20 cellular contexts compared by ENCODE assay signal in the genomic region with DNA sequence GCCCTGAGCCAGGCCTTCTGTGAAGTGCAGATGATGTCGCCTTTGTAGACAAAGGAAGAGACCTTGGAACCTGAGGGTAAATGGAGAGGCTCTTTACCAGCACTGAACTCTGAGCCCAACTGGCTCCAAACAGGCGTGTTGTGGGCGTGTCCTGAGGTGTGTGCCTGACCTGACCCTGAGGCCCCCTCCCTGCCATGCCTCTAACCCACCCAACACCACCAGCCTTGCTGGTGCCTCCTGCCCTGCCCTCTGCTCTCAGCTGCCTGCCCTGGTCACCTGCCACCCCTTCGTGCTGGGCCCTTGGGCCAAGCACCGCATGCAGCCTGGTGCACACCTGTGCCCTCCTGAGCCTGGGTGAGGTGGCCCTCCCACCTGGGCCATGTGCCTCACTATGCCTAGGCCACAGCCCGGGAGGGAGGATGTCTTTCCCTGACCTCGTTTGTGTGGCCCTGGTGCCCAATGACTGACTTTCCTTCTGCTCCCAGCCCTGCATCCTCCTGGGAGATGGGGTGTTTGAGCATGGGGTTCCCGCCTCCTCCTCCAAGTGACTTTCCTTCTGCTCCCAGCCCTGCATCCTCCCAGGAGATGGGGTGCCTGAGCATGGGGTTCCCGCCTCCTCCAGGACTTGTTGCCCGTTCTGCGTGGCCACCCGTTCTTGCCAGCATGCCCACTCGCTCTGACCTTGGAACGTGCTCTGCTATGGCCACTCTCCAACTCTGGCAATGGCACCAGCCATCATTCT.
"Had no signal": no experiment of that assay in that cellular context is flagged by ENCODE, and none has a peak within 500 bp of the region (broad histone marks: within the 10 kb centered on the region; RNA-seq: fewer than 3 reads in every experiment).

No MANE protein-coding gene starts in this region.

- H3K4me3 Mint-ChIP-seq: activated CD4-positive, alpha-beta memory T cell treated with anti-CD3 and anti-CD28 coated beads, Interleukin-2, amount 10 ng/mL, durations not matched to agents 7 days and 5 days; activated CD4-positive, alpha-beta T cell treated with anti-CD3 and anti-CD28 coated beads for 36 hours; activated CD8-positive, alpha-beta memory T cell treated with anti-CD3 and anti-CD28 coated beads, Interleukin-2, amount 10 ng/mL, durations not matched to agents 7 days and 5 days; naive thymus-derived CD4-positive, alpha-beta T cell; stimulated activated naive B cell treated with anti-CD40 and anti-IgM and Interleukin-4, amounts not matched to agents 10 μg/mL and 1 μg/mL and 100 μg/mL, for 72 hours; WTC11 had no signal

- H3K9me3 Mint-ChIP-seq: activated CD4-positive, alpha-beta memory T cell treated with anti-CD3 and anti-CD28 coated beads, Interleukin-2, amount 10 ng/mL, durations not matched to agents 7 days and 5 days; naive thymus-derived CD4-positive, alpha-beta T cell; stimulated activated naive B cell treated with anti-CD40 and anti-IgM and Interleukin-4, amounts not matched to agents 10 μg/mL and 1 μg/mL and 100 μg/mL, for 72 hours; WTC11 had no signal

- H3K27ac Mint-ChIP-seq: activated CD4-positive, alpha-beta memory T cell treated with anti-CD3 and anti-CD28 coated beads, Interleukin-2, amount 10 ng/mL, durations not matched to agents 7 days and 5 days; activated CD4-positive, alpha-beta T cell treated with anti-CD3 and anti-CD28 coated beads for 36 hours; activated CD8-positive, alpha-beta memory T cell treated with anti-CD3 and anti-CD28 coated beads, Interleukin-2, amount 10 ng/mL, durations not matched to agents 7 days and 5 days; stimulated activated naive B cell treated with anti-CD40 and anti-IgM and Interleukin-4, amounts not matched to agents 10 μg/mL and 1 μg/mL and 100 μg/mL, for 72 hours; WTC11 had no signal

- ATAC-seq: activated CD4-positive, alpha-beta T cell treated with anti-CD3 and anti-CD28 coated beads for 36 hours; activated CD8-positive, alpha-beta memory T cell treated with anti-CD3 and anti-CD28 coated beads, Interleukin-2, amount 10 ng/mL, durations not matched to agents 7 days and 5 days; gastrocnemius medialis; left ventricle myocardium superior; naive thymus-derived CD4-positive, alpha-beta T cell; sciatic nerve; stimulated activated naive B cell treated with anti-CD40 and anti-IgM and Interleukin-4, amounts not matched to agents 10 μg/mL and 1 μg/mL and 100 μg/mL, for 72 hours; WTC11 had no signal

- H3K4me1 ChIP-seq: gastrocnemius medialis had no signal

- H3K4me1 Mint-ChIP-seq: activated CD4-positive, alpha-beta memory T cell treated with anti-CD3 and anti-CD28 coated beads, Interleukin-2, amount 10 ng/mL, durations not matched to agents 7 days and 5 days; activated CD4-positive, alpha-beta T cell treated with anti-CD3 and anti-CD28 coated beads for 36 hours; activated CD8-positive, alpha-beta memory T cell treated with anti-CD3 and anti-CD28 coated beads, Interleukin-2, amount 10 ng/mL, durations not matched to agents 7 days and 5 days; stimulated activated naive B cell treated with anti-CD40 and anti-IgM and Interleukin-4, amounts not matched to agents 10 μg/mL and 1 μg/mL and 100 μg/mL, for 72 hours; WTC11 had no signal

- H3K27me3 Mint-ChIP-seq: activated CD4-positive, alpha-beta memory T cell treated with anti-CD3 and anti-CD28 coated beads, Interleukin-2, amount 10 ng/mL, durations not matched to agents 7 days and 5 days; activated CD4-positive, alpha-beta T cell treated with anti-CD3 and anti-CD28 coated beads for 36 hours; activated CD8-positive, alpha-beta memory T cell treated with anti-CD3 and anti-CD28 coated beads, Interleukin-2, amount 10 ng/mL, durations not matched to agents 7 days and 5 days; naive thymus-derived CD4-positive, alpha-beta T cell had no signal

- H3K9me3 ChIP-seq: gastrocnemius medialis, thoracic aorta had no signal

- H3K4me3 ChIP-seq: gastrocnemius medialis, thoracic aorta had no signal

- FAIRE-seq: colon, endometrium had no signal

- DNase-seq: activated CD4-positive, alpha-beta memory T cell treated with anti-CD3 and anti-CD28 coated beads, Interleukin-2, amount 10 ng/mL, durations not matched to agents 7 days and 5 days; activated CD4-positive, alpha-beta T cell treated with anti-CD3 and anti-CD28 coated beads for 36 hours; activated CD8-positive, alpha-beta memory T cell treated with anti-CD3 and anti-CD28 coated beads, Interleukin-2, amount 10 ng/mL, durations not matched to agents 7 days and 5 days; aorta; brain microvascular endothelial cell; central memory CD4-positive, alpha-beta T cell; erythroblast; gastrocnemius medialis; left ventricle myocardium superior; mesenchymal stem cell; naive thymus-derived CD4-positive, alpha-beta T cell; stimulated activated CD4-positive, alpha-beta T cell treated with anti-CD3 and anti-CD28 coated beads, Interleukin-4, amount 100 ng/mL, for 4 hours; stimulated activated naive B cell treated with anti-CD40 and anti-IgM and Interleukin-4, amounts not matched to agents 10 μg/mL and 1 μg/mL and 100 μg/mL, for 72 hours; SW 1271; T-helper 2 cell had no signal

- H3K27me3 ChIP-seq: brain microvascular endothelial cell had no signal

- H3K27ac ChIP-seq: brain microvascular endothelial cell, gastrocnemius medialis, thoracic aorta had no signal

- H3K36me3 Mint-ChIP-seq: activated CD8-positive, alpha-beta memory T cell treated with anti-CD3 and anti-CD28 coated beads, Interleukin-2, amount 10 ng/mL, durations not matched to agents 7 days and 5 days; naive thymus-derived CD4-positive, alpha-beta T cell; stimulated activated naive B cell treated with anti-CD40 and anti-IgM and Interleukin-4, amounts not matched to agents 10 μg/mL and 1 μg/mL and 100 μg/mL, for 72 hours; WTC11 had no signal

- H3K36me3 ChIP-seq: brain microvascular endothelial cell, gastrocnemius medialis, thoracic aorta had no signal
